In the genomic region with DNA sequence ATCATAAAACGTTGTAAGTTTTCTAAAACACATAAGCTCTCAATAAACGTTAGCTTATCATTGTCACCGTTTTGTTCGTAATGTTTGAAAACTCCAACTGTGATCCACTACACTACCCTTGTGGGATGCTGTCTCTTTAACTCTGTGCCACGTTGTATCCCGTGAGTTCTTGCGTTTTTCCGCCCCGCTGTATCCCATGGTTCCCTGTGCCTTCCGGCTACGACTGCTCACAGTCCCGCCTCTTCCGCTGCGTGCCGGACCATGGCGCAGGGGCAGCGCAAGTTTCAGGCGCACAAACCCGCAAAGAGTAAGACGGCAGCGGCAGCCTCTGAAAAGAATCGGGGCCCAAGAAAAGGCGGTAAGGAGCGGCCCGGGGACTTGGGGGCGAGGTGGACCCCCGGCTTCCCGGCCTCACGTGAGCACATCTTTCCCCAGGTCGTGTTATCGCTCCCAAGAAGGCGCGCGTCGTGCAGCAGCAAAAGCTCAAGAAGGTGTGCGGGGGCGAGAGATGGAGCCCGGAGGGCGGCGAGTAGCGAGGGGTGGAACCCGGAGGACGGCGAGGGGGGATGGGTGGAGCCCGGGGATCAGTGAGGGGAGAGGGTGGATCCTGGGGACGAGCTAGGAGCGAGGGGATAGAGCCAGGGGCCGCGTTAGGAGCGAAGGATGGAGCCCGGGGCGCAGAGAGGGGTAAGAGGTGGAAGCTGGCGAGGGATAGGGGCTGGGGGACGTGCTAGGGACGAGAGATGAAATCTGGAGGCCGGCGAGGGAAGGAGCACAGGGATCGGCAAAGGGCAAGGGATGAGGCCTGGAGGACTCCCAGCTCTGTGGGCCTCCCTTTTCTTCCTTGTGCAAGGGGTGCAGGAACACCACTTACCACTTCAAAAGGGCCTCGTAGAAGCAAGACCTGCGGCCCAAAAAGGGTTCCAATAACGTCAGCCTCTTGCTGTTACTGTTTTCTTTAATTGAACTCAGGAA, we compare ENCODE assay signal across 1 cellular context.
TF ChIP-seq lines count a peak whose summit lies in the region.

Gene C19orf53, plus strand, starts transcription at position 240 of the 975 bp plus-strand sequence. Its CDS starts 22 bp downstream, at position 262.

TF ChIP-seq in GM12878, 131 proteins besides CTCF, POLR2A, EP300 and RAD21 (continued from another document):
- TF ChIP-seq USF2 (IDR thresholded peaks at IDR 0.05; ENCODE audit: borderline replicate concordance, low read depth, low read length): no peak; the same call in 1 of the 2 replicates
- no peak for TF ChIP-seq MTA3 (IDR thresholded peaks at IDR 0.05; ENCODE audit: borderline replicate concordance, low read length)
- no peak; the same call in 1 of the 2 replicates for TF ChIP-seq MTA2 (IDR thresholded peaks at IDR 0.05; ENCODE audit: low read depth)
- TF ChIP-seq STAT3 (IDR thresholded peaks at IDR 0.05; ENCODE audit: low read depth, low read length): 0 out of 2 replicates have a peak, but pooled peaks have one; percentile 82
- TF ChIP-seq YBX1 (IDR thresholded peaks at IDR 0.05): no peak
- TF ChIP-seq, protein P1, sequence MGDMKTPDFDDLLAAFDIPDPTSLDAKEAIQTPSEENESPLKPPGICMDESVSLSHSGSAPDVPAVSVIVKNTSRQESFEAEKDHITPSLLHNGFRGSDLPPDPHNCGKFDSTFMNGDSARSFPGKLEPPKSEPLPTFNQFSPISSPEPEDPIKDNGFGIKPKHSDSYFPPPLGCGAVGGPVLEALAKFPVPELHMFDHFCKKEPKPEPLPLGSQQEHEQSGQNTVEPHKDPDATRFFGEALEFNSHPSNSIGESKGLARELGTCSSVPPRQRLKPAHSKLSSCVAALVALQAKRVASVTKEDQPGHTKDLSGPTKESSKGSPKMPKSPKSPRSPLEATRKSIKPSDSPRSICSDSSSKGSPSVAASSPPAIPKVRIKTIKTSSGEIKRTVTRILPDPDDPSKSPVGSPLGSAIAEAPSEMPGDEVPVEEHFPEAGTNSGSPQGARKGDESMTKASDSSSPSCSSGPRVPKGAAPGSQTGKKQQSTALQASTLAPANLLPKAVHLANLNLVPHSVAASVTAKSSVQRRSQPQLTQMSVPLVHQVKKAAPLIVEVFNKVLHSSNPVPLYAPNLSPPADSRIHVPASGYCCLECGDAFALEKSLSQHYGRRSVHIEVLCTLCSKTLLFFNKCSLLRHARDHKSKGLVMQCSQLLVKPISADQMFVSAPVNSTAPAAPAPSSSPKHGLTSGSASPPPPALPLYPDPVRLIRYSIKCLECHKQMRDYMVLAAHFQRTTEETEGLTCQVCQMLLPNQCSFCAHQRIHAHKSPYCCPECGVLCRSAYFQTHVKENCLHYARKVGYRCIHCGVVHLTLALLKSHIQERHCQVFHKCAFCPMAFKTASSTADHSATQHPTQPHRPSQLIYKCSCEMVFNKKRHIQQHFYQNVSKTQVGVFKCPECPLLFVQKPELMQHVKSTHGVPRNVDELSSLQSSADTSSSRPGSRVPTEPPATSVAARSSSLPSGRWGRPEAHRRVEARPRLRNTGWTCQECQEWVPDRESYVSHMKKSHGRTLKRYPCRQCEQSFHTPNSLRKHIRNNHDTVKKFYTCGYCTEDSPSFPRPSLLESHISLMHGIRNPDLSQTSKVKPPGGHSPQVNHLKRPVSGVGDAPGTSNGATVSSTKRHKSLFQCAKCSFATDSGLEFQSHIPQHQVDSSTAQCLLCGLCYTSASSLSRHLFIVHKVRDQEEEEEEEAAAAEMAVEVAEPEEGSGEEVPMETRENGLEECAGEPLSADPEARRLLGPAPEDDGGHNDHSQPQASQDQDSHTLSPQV (IDR thresholded peaks at IDR 0.05): no peak
- no peak for TF ChIP-seq NFYA (IDR thresholded peaks at IDR 0.05; ENCODE audit: borderline replicate concordance, low read depth, low read length)
- peak; percentile 71 for TF ChIP-seq KLF5 (IDR thresholded peaks at IDR 0.05; ENCODE audit: partially characterized antibody)
- no peak for TF ChIP-seq MEF2B (IDR thresholded peaks at IDR 0.05; ENCODE audit: partially characterized antibody, poor library complexity, severe bottlenecking)
- TF ChIP-seq, protein P2, sequence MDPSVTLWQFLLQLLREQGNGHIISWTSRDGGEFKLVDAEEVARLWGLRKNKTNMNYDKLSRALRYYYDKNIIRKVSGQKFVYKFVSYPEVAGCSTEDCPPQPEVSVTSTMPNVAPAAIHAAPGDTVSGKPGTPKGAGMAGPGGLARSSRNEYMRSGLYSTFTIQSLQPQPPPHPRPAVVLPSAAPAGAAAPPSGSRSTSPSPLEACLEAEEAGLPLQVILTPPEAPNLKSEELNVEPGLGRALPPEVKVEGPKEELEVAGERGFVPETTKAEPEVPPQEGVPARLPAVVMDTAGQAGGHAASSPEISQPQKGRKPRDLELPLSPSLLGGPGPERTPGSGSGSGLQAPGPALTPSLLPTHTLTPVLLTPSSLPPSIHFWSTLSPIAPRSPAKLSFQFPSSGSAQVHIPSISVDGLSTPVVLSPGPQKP (IDR thresholded peaks at IDR 0.05; ENCODE audit: low read depth, low read length): peak; percentile 83
- TF ChIP-seq, protein P3, sequence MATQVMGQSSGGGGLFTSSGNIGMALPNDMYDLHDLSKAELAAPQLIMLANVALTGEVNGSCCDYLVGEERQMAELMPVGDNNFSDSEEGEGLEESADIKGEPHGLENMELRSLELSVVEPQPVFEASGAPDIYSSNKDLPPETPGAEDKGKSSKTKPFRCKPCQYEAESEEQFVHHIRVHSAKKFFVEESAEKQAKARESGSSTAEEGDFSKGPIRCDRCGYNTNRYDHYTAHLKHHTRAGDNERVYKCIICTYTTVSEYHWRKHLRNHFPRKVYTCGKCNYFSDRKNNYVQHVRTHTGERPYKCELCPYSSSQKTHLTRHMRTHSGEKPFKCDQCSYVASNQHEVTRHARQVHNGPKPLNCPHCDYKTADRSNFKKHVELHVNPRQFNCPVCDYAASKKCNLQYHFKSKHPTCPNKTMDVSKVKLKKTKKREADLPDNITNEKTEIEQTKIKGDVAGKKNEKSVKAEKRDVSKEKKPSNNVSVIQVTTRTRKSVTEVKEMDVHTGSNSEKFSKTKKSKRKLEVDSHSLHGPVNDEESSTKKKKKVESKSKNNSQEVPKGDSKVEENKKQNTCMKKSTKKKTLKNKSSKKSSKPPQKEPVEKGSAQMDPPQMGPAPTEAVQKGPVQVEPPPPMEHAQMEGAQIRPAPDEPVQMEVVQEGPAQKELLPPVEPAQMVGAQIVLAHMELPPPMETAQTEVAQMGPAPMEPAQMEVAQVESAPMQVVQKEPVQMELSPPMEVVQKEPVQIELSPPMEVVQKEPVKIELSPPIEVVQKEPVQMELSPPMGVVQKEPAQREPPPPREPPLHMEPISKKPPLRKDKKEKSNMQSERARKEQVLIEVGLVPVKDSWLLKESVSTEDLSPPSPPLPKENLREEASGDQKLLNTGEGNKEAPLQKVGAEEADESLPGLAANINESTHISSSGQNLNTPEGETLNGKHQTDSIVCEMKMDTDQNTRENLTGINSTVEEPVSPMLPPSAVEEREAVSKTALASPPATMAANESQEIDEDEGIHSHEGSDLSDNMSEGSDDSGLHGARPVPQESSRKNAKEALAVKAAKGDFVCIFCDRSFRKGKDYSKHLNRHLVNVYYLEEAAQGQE (IDR thresholded peaks at IDR 0.05; ENCODE audit: low read depth, low read length): 0 out of 2 replicates have a peak, but pooled peaks have one; percentile 18
TF ChIP-seq in GM12878: peak in this region for 65.
